In the genomic region with DNA sequence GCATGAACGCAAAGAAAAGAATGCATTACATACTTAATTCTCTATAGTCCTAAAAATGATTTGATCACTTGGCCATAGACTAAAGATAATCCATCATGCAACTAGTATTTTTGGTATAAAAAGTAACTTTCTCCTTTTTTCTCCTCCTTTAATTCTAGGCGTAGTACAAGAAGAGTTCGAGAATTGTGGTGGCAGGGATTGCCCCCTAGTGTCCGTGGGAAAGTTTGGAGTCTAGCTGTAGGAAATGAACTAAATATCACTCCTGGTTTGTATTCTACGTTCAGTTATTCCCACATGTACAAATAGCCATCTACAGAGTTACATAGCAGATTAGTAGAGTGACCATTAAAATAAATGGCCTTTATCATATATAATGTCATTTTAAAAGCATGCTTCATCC, we compare ENCODE assay signal across 11 cellular contexts. TPM values are rescaled to one million over a fixed set of nuclear protein-coding genes. Genes with fewer than 3 reads are reported as not detected.
A peak's percentile ranks its signal among the peaks of the same experiment; 100 is the strongest.
DNase-seq lines count a peak whose midpoint lies in the region; ATAC-seq, FAIRE-seq and TF ChIP-seq lines count a peak whose summit lies in the region.
"Had no signal": no experiment of that assay in that cellular context is flagged by ENCODE, and none has a peak within 500 bp of the region (broad histone marks: within the 10 kb centered on the region; RNA-seq: fewer than 3 reads in every experiment).

No MANE protein-coding gene starts in this region.

- H3K4me3 Mint-ChIP-seq in endothelial cell (ENCODE audit: unreplicated experiment) (no peak overlapping the region), osteocyte (ENCODE audit: unreplicated experiment) (no peak overlapping the region)
- H3K4me3 Mint-ChIP-seq: stimulated activated memory B cell treated with anti-CD40 and anti-IgM and Interleukin-4, amounts not matched to agents 10 μg/mL and 1 μg/mL and 100 μg/mL, for 72 hours had no signal

- H3K9ac ChIP-seq in MM.1S (ENCODE audit: low read length) = no peak overlapping the region

- H4K20me1 ChIP-seq in MM.1S (ENCODE audit: insufficient read depth, low read length) = no peaks in the 10 kb centered on the region

- H3K27me3 ChIP-seq in MM.1S (replicated peaks; ENCODE audit: insufficient read depth, low read length) = no peaks in the 10 kb centered on the region

- ATAC-seq in GM18511 (IDR thresholded peaks at IDR 0.05; ENCODE audit: unreplicated experiment) = no peak
- no peak for ATAC-seq in GM21619 (IDR thresholded peaks at IDR 0.05; ENCODE audit: unreplicated experiment)
- ATAC-seq: stimulated activated memory B cell treated with anti-CD40 and anti-IgM and Interleukin-4, amounts not matched to agents 10 μg/mL and 1 μg/mL and 100 μg/mL, for 72 hours had no signal

- H3K9me3 Mint-ChIP-seq in endothelial cell (ENCODE audit: unreplicated experiment) = no peaks in the 10 kb centered on the region
- H3K9me3 Mint-ChIP-seq in osteocyte (ENCODE audit: unreplicated experiment) = no peaks in the 10 kb centered on the region
- H3K9me3 Mint-ChIP-seq: stimulated activated memory B cell treated with anti-CD40 and anti-IgM and Interleukin-4, amounts not matched to agents 10 μg/mL and 1 μg/mL and 100 μg/mL, for 72 hours had no signal

- TF ChIP-seq CTCF in GM10266 (IDR thresholded peaks at IDR 0.05; ENCODE audit: control insufficient read depth, insufficient read depth, low read depth, missing control alignments) (peak; percentile 18), MM.1S (IDR thresholded peaks at IDR 0.05; ENCODE audit: low read length) (0 out of 2 replicates have a peak, but pooled peaks have one; percentile 3), endothelial cell (IDR thresholded peaks at IDR 0.05; ENCODE audit: unreplicated experiment) (peak; percentile 29), osteocyte (IDR thresholded peaks at IDR 0.05) (peak; percentile 57)

- no peaks in the 10 kb centered on the region for H3K4me1 ChIP-seq in MM.1S (ENCODE audit: low read length)

- no peak overlapping the region for H3K27ac ChIP-seq in MM.1S (ENCODE audit: low read length)

- no peaks in the 10 kb centered on the region for H3K9me2 ChIP-seq in MM.1S (replicated peaks; ENCODE audit: insufficient read depth, low read length)

- no peaks in the 10 kb centered on the region for H3F3A ChIP-seq in MM.1S (ENCODE audit: insufficient read depth, low read length)

- H3K4me1 Mint-ChIP-seq in endothelial cell (ENCODE audit: unreplicated experiment) (no peaks in the 10 kb centered on the region), osteocyte (ENCODE audit: unreplicated experiment) (peaks cover 16% of the 10 kb centered on the region)

- H3K27me3 Mint-ChIP-seq in endothelial cell (ENCODE audit: unreplicated experiment) (peaks cover 1% of the 10 kb centered on the region), osteocyte (ENCODE audit: unreplicated experiment) (no peaks in the 10 kb centered on the region)
- H3K27me3 Mint-ChIP-seq: stimulated activated memory B cell treated with anti-CD40 and anti-IgM and Interleukin-4, amounts not matched to agents 10 μg/mL and 1 μg/mL and 100 μg/mL, for 72 hours had no signal

- H2AFZ ChIP-seq in MM.1S (ENCODE audit: low read length) = no peak overlapping the region

- peaks cover 4% of the 10 kb centered on the region for H3K36me3 Mint-ChIP-seq in endothelial cell (ENCODE audit: low read depth, unreplicated experiment)
- H3K36me3 Mint-ChIP-seq in osteocyte (ENCODE audit: unreplicated experiment) = peaks cover 9% of the 10 kb centered on the region

- H3K9me3 ChIP-seq in MM.1S (replicated peaks; ENCODE audit: insufficient read depth, low read length) = no peaks in the 10 kb centered on the region

- no peak overlapping the region for H3K27ac Mint-ChIP-seq in endothelial cell (ENCODE audit: unreplicated experiment)
- no peak overlapping the region for H3K27ac Mint-ChIP-seq in osteocyte (ENCODE audit: unreplicated experiment)
- H3K27ac Mint-ChIP-seq: stimulated activated memory B cell treated with anti-CD40 and anti-IgM and Interleukin-4, amounts not matched to agents 10 μg/mL and 1 μg/mL and 100 μg/mL, for 72 hours had no signal

- no peak for FAIRE-seq in frontal cortex (lab: Jason Lieb, UNC)
- FAIRE-seq: keratinocyte had no signal

- no peak overlapping the region for H3K4me2 ChIP-seq in MM.1S (ENCODE audit: low read depth, low read length)

- DNase-seq in GM10266 (ENCODE audit: extremely low spot score) (no peak), MM.1S (no peak), endothelial cell (ENCODE audit: low spot score) (no peak), osteocyte (ENCODE audit: extremely low spot score, unreplicated experiment) (no peak), frontal cortex (ENCODE audit: low spot score in 2 of 2) (no peak)
- DNase-seq: activated CD4-positive, alpha-beta T cell treated with anti-CD3 and anti-CD28 coated beads for 1 hour; NCI-H2171 had no signal

- no peak overlapping the region for H3K4me3 ChIP-seq in MM.1S (ENCODE audit: low read length)

- no peaks in the 10 kb centered on the region for H3K36me3 ChIP-seq in MM.1S (replicated peaks; ENCODE audit: insufficient read depth, low read length)

- no peaks in the 10 kb centered on the region for H3K79me2 ChIP-seq in MM.1S (ENCODE audit: low read length)

RNA-seq across cellular contexts. Expression of a gene that starts 45.5 kb away (rescaled TPM):
- total RNA-seq in endothelial cell (ENCODE audit: unreplicated experiment) (58.8 TPM), osteocyte (22.3 and 23.3 TPM in 2 replicates), frontal cortex (14.7 TPM)

Comparison
In these comparisons a context has a peak if more than half of its experiments do, and no peak if none do; other contexts are left out.
1. CTCF ChIP-seq: peak in every context shown above with its lines; median percentile 57 in osteocyte; 29 in endothelial cell; 18 in GM10266; 3 in MM.1S.